9 cellular contexts compared by ENCODE assay signal in the genomic region with DNA sequence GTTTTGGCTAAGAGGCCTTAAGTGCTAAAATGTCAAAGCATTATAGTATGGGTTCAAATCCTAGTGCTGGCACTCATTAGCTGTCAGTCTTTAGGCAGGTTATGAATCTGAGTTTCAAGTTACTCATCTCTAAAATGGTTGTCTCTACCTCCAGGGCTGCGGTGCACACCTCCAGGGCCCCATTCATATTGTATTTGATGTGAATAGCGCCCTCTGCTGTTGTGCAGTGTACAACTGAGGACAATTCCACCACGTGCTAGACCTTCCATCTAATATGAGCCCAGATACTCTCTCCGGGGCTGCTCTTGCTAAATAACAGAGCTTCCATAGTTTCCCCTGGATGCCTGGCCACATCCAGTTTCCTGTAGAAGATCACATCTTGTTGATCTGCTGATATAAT. TPM values are rescaled to one million over a fixed set of nuclear protein-coding genes. Genes with fewer than 3 reads are reported as not detected.
DNase-seq lines count a peak whose midpoint lies in the region; ATAC-seq lines count a peak whose summit lies in the region.
"Had no signal": no experiment of that assay in that cellular context is flagged by ENCODE, and none has a peak within 500 bp of the region (broad histone marks: within the 10 kb centered on the region; RNA-seq: fewer than 3 reads in every experiment).

No MANE protein-coding gene starts in this region.

- peak; percentile 40 for ATAC-seq in left lobe of liver
- ATAC-seq in GM21737 (IDR thresholded peaks at IDR 0.05; ENCODE audit: unreplicated experiment), result no peak
- no peak for ATAC-seq in HG03521 (IDR thresholded peaks at IDR 0.05; ENCODE audit: unreplicated experiment)
- ATAC-seq in HG02870 (IDR thresholded peaks at IDR 0.05; ENCODE audit: unreplicated experiment), result no peak
- ATAC-seq: left colon had no signal

- DNase-seq in COR-L47 (lab: John Stamatoyannopoulos, UW) (peak; percentile 8), NCI-H69 (lab: John Stamatoyannopoulos, UW) (peak; percentile 48), left lobe of liver (ENCODE audit: low spot score) (no peak)
- DNase-seq in activated T-cell treated with anti-CD3 and anti-CD28 coated beads, Interleukin-2, amount 50 U/mL, for 24 hours, result peak; percentile 77
- peak; percentile 42 to 77 (median 71) for DNase-seq in stimulated activated naive CD4-positive, alpha-beta T cell (lab: John Stamatoyannopoulos, UW)

- H3K27ac Mint-ChIP-seq in activated T-cell treated with anti-CD3 and anti-CD28 coated beads, Interleukin-2, amount 50 U/mL, for 24 hours, result peak overlapping the region; percentile 93

- H3K9me3 Mint-ChIP-seq in activated T-cell treated with anti-CD3 and anti-CD28 coated beads, Interleukin-2, amount 50 U/mL, for 24 hours, result no peaks in the 10 kb centered on the region

- H3K27me3 Mint-ChIP-seq in activated T-cell treated with anti-CD3 and anti-CD28 coated beads, Interleukin-2, amount 50 U/mL, for 24 hours, result no peaks in the 10 kb centered on the region

- H3K4me1 Mint-ChIP-seq in activated T-cell treated with anti-CD3 and anti-CD28 coated beads, Interleukin-2, amount 50 U/mL, for 24 hours (ENCODE audit: low read depth), result peaks cover 84% of the 10 kb centered on the region

- H3K4me3 Mint-ChIP-seq in activated T-cell treated with anti-CD3 and anti-CD28 coated beads, Interleukin-2, amount 50 U/mL, for 24 hours, result peak overlapping the region; percentile 10

- peaks cover 98% of the 10 kb centered on the region for H3K36me3 Mint-ChIP-seq in activated T-cell treated with anti-CD3 and anti-CD28 coated beads, Interleukin-2, amount 50 U/mL, for 24 hours (ENCODE audit: low read depth)

RNA-seq across cellular contexts. Expression of a gene that starts 54.3 kb away (rescaled TPM):
- 17.8 TPM for total RNA-seq in left lobe of liver

RNA-seq across cellular contexts. Expression of a gene that starts 54.6 kb away (rescaled TPM):
- 10.9 TPM for total RNA-seq in left lobe of liver
